In genomic region chr17:8186446-8186786, GRCh38 we compare ENCODE assay signal across 8 cellular contexts.
DNase-seq lines count a peak whose midpoint lies in the region; ATAC-seq and TF ChIP-seq lines count a peak whose summit lies in the region.

No MANE protein-coding gene starts in this region.

- peak overlapping the region; percentile 76 for H3K27ac ChIP-seq in C4-2B
- peak overlapping the region; percentile 93 for H3K27ac ChIP-seq in duodenal mucosa (ENCODE audit: low read depth, low read length)

- H3K4me1 ChIP-seq in duodenal mucosa (ENCODE audit: control insufficient read depth in 1 of 2, insufficient read depth in 2 of 2, low read length in 2 of 2), result peaks cover 24 to 26% of the 10 kb centered on the region in 2 donors
- peaks cover 17% of the 10 kb centered on the region for H3K4me1 ChIP-seq in neuron (ENCODE audit: insufficient read depth, low read length)

- H3K4me3 ChIP-seq in duodenal mucosa (ENCODE audit: low read depth in 1 of 2, low read length in 2 of 2) (peak overlapping the region; percentile 92 to 94), neuron (ENCODE audit: low read length) (peak overlapping the region; percentile 65)

- DNase-seq in RPMI8226 (no peak), GM03348 (ENCODE audit: low spot score) (no peak), activated gamma-delta T cell treated with Interleukin-2 at 50 U/mL for 16 hours (no peak), NCI-H2081 treated with DMSO at 0.1 percent for 48 hours (lab: John Stamatoyannopoulos, UW) (no peak)

- ATAC-seq in HG03442 (IDR thresholded peaks at IDR 0.05; ENCODE audit: unreplicated experiment), result peak; percentile 0

- no peaks in the 10 kb centered on the region for H3K36me3 ChIP-seq in duodenal mucosa (ENCODE audit: control insufficient read depth in 1 of 2, insufficient read depth in 2 of 2, low read length in 2 of 2)
- H3K36me3 ChIP-seq in neuron (ENCODE audit: insufficient read depth, low read length), result no peaks in the 10 kb centered on the region

- H2AFZ ChIP-seq in neuron (ENCODE audit: low read depth, low read length), result peak overlapping the region; percentile 56

- H3K27me3 ChIP-seq in duodenal mucosa (ENCODE audit: control insufficient read depth in 1 of 2, insufficient read depth in 2 of 2, low read length in 2 of 2), result no peaks in the 10 kb centered on the region
- no peaks in the 10 kb centered on the region for H3K27me3 ChIP-seq in neuron (ENCODE audit: insufficient read depth, low read length)

- H3K9ac ChIP-seq in duodenal mucosa (ENCODE audit: low read depth in 1 of 2, low read length in 2 of 2), result peak overlapping the region; percentile 83 to 94

- H3K9me3 ChIP-seq in duodenal mucosa (ENCODE audit: control insufficient read depth in 1 of 2, low read length in 2 of 2) (no peaks in the 10 kb centered on the region), neuron (ENCODE audit: low read length) (no peaks in the 10 kb centered on the region)

- no peak; the same call in 1 of the 2 replicates for TF ChIP-seq CTCF in C4-2B (conservative IDR thresholded peaks at IDR 0.05)
